Comparison of ENCODE assay signal across 20 cellular contexts in genomic region chr9:123763910-123764588, GRCh38.
DNase-seq lines count a peak whose midpoint lies in the region; ATAC-seq and TF ChIP-seq lines count a peak whose summit lies in the region.
"Had no signal": no experiment of that assay in that cellular context is flagged by ENCODE, and none has a peak within 500 bp of the region (broad histone marks: within the 10 kb centered on the region; RNA-seq: fewer than 3 reads in every experiment).

No MANE protein-coding gene starts in this region.

- H3K27ac Mint-ChIP-seq in stimulated activated memory B cell treated with anti-CD40 and anti-IgM and Interleukin-4, amounts not matched to agents 10 μg/mL and 1 μg/mL and 100 μg/mL, for 72 hours = no peak overlapping the region
- H3K27ac Mint-ChIP-seq: activated naive CD4-positive, alpha-beta T cell treated with anti-CD3 and anti-CD28 coated beads, Interleukin-2, amount 50 U/mL, for 24 hours had no signal

- no peak for ATAC-seq in HG03039 (IDR thresholded peaks at IDR 0.05; ENCODE audit: unreplicated experiment)
- no peak for ATAC-seq in stimulated activated memory B cell treated with anti-CD40 and anti-IgM and Interleukin-4, amounts not matched to agents 10 μg/mL and 1 μg/mL and 100 μg/mL, for 72 hours
- ATAC-seq: heart left ventricle had no signal

- no peak for TF ChIP-seq CTCF in fibroblast of mammary gland (conservative IDR thresholded peaks at IDR 0.05; ENCODE audit: control insufficient read depth, insufficient read depth, low read depth, low read length)

- H3K36me3 Mint-ChIP-seq in stimulated activated memory B cell treated with anti-CD40 and anti-IgM and Interleukin-4, amounts not matched to agents 10 μg/mL and 1 μg/mL and 100 μg/mL, for 72 hours = peaks cover 12% of the 10 kb centered on the region

- H3K4me3 Mint-ChIP-seq in stimulated activated memory B cell treated with anti-CD40 and anti-IgM and Interleukin-4, amounts not matched to agents 10 μg/mL and 1 μg/mL and 100 μg/mL, for 72 hours = no peak overlapping the region
- H3K4me3 Mint-ChIP-seq: activated naive CD4-positive, alpha-beta T cell treated with anti-CD3 and anti-CD28 coated beads, Interleukin-2, amount 50 U/mL, for 24 hours; H9 had no signal

- peak; percentile 88 for DNase-seq in EL
- DNase-seq in SK-N-DZ (ENCODE audit: low spot score) = peak; percentile 36
- DNase-seq in fibroblast of mammary gland (ENCODE audit: low read depth) = peak; percentile 85
- DNase-seq in renal cortical epithelial cell (ENCODE audit: low read depth) = peak; percentile 32
- no peak for DNase-seq in G401 (ENCODE audit: low spot score)
- DNase-seq in medulla oblongata (ENCODE audit: extremely low spot score) = no peak
- DNase-seq: activated CD4-positive, alpha-beta T cell treated with anti-CD3 and anti-CD28 coated beads for 48 hours; activated T-cell treated with anti-CD3 and anti-CD28 coated beads for 4 hours; C1 segment of cervical spinal cord; H9; heart left ventricle; kidney; NCI-H1092 treated with DMSO at 0.1 percent for 48 hours; SIG-M5; stimulated activated CD4-positive, alpha-beta T cell treated with anti-CD3 and anti-CD28 coated beads, Interleukin-4, amount 100 ng/mL, for 1 hour; T-helper 9 cell had no signal

- no peaks in the 10 kb centered on the region for H3K27me3 Mint-ChIP-seq in stimulated activated memory B cell treated with anti-CD40 and anti-IgM and Interleukin-4, amounts not matched to agents 10 μg/mL and 1 μg/mL and 100 μg/mL, for 72 hours
- H3K27me3 Mint-ChIP-seq: activated naive CD4-positive, alpha-beta T cell treated with anti-CD3 and anti-CD28 coated beads, Interleukin-2, amount 50 U/mL, for 24 hours had no signal

- in situ Hi-C loops in G401 (cut with HindIII; ENCODE audit: low sequenced_read_pairs) = no loop called here

- H3K9me3 Mint-ChIP-seq in stimulated activated memory B cell treated with anti-CD40 and anti-IgM and Interleukin-4, amounts not matched to agents 10 μg/mL and 1 μg/mL and 100 μg/mL, for 72 hours = no peaks in the 10 kb centered on the region
- H3K9me3 Mint-ChIP-seq: activated naive CD4-positive, alpha-beta T cell treated with anti-CD3 and anti-CD28 coated beads, Interleukin-2, amount 50 U/mL, for 24 hours; H9 had no signal

- no peak overlapping the region for H3K4me3 ChIP-seq in fibroblast of mammary gland (ENCODE audit: control insufficient read depth, low read depth, low read length)
- H3K4me3 ChIP-seq: heart left ventricle, tibial nerve had no signal

- no peaks in the 10 kb centered on the region for H3K4me1 Mint-ChIP-seq in stimulated activated memory B cell treated with anti-CD40 and anti-IgM and Interleukin-4, amounts not matched to agents 10 μg/mL and 1 μg/mL and 100 μg/mL, for 72 hours
- H3K4me1 Mint-ChIP-seq: activated naive CD4-positive, alpha-beta T cell treated with anti-CD3 and anti-CD28 coated beads, Interleukin-2, amount 50 U/mL, for 24 hours; H9 had no signal

Comparison
In these comparisons a context has a peak if more than half of its experiments do, and no peak if none do; other contexts are left out.
1. DNase-seq: peak in EL (single experiment), SK-N-DZ (single experiment), fibroblast of mammary gland (single experiment) and renal cortical epithelial cell (single experiment); none in G401 (single experiment) and medulla oblongata (single experiment).